1 cellular context compared by ENCODE assay signal in the genomic region with DNA sequence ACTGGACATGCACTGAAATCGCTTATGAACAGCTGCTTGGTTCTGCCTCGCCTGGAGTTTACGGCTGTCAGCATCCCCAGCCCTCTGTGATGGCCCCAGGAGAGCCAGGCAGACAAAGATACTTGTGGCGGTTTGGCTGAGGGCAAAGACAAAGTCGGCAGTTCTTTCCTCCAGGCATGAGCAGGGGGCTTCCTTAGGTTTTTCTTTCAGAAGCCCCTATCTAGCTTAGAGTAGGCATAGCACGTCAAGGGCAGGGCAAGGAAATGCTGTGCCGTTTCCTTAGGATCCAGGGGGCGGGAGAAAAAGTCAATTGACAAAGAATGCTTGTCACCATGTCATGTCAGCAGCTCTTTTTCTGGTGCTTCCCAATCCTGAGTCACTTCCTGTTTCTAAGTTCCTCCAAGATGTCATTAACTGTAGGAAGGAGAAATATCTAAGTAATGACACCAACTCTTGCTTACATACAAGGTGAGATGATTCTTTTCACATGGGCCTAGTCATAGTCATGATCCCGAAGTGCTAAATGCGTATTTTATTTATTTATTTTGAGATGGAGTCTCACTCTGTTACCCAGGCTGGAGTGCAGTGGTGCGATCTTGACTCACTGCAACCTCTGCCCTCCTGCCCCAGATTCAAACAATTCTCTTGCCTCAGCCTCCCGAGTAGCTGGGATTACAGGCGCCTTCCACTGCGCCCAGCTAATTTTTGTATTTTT.
TF ChIP-seq lines count a peak whose summit lies in the region.

No MANE protein-coding gene starts in this region.

TF ChIP-seq in endothelial cell of umbilical vein, 7 proteins besides CTCF, POLR2A, EP300 and RAD21 (continued from another document):
- TF ChIP-seq GATA2 (IDR thresholded peaks at IDR 0.05; ENCODE audit: insufficient read depth, insufficient read length, low read depth, low read length), result no peak
- TF ChIP-seq, protein P1, sequence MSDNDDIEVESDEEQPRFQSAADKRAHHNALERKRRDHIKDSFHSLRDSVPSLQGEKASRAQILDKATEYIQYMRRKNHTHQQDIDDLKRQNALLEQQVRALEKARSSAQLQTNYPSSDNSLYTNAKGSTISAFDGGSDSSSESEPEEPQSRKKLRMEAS (IDR thresholded peaks at IDR 0.05; ENCODE audit: insufficient read depth, insufficient read length), result no peak
- no peak for TF ChIP-seq EZH2 (IDR thresholded peaks at IDR 0.05; ENCODE audit: borderline replicate concordance, low read depth, low read length, severe bottlenecking)
- no peak for TF ChIP-seq MYC (IDR thresholded peaks at IDR 0.05; ENCODE audit: low read depth, low read length)
